8 cellular contexts compared by ENCODE assay signal in the genomic region with DNA sequence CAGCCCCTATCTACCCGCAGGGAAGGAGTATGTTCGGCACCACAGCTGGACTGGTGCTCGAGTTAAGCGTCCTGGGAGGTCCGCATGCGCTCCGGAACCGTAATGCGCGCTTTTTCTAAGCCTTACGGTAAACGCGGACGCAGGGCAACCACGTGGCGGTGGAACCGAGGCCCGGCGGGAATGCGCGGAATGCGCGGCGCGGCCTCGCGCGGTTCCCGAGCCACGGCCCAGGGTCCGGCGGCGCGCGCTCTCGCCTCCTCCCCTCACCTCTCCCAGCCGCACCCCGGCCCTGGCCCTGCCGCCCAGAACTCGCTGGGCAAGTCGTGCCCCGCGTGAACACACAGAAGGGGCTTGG. TPM values are rescaled to one million over a fixed set of nuclear protein-coding genes. Genes with fewer than 3 reads are reported as not detected.
A peak's percentile ranks its signal among the peaks of the same experiment; 100 is the strongest.
DNase-seq lines count a peak whose midpoint lies in the region; ATAC-seq and TF ChIP-seq lines count a peak whose summit lies in the region.

No MANE protein-coding gene starts in this region.

- peaks cover 11 to 20% of the 10 kb centered on the region in 2 donors for H3K4me1 ChIP-seq in esophagus (ENCODE audit: control insufficient read depth in 2 of 2, insufficient read depth in 2 of 2, low read length in 1 of 2)
- H3K4me1 ChIP-seq in aorta (ENCODE audit: control insufficient read depth in 1 of 2, insufficient read depth in 2 of 2, low read length in 2 of 2): no peaks in the 10 kb centered on the region

- DNase-seq in AG20443 (ENCODE audit: low spot score): peak; percentile 93
- DNase-seq in NCI-H524 (lab: John Stamatoyannopoulos, UW): peak; percentile 58 to 82
- DNase-seq in mesothelial cell of epicardium (ENCODE audit: low spot score in 2 of 2, unreplicated experiment in 2 of 2): peak in 1 of 2 experiments; percentile 82
- DNase-seq in aorta: peak; percentile 79 to 93
- DNase-seq in NCI-H1105 (lab: John Stamatoyannopoulos, UW): no peak
- DNase-seq in NK-92 treated with Interleukin-12 subunit alpha and Interleukin-12 subunit beta, amount 100 ng/mL, for 24 hours (lab: John Stamatoyannopoulos, UW): no peak

- peak overlapping the region; percentile 56 for H3K4me3 Mint-ChIP-seq in mesothelial cell of epicardium

- no peaks in the 10 kb centered on the region for H3K27me3 ChIP-seq in esophagus (ENCODE audit: control insufficient read depth in 1 of 2, insufficient read depth in 2 of 2, low read length in 2 of 2)
- peaks cover 0 to 2% of the 10 kb centered on the region in 2 donors for H3K27me3 ChIP-seq in aorta (ENCODE audit: control insufficient read depth in 1 of 2, insufficient read depth in 2 of 2, low read length in 1 of 2)

- no peak for TF ChIP-seq CTCF in mesothelial cell of epicardium (IDR thresholded peaks at IDR 0.05; ENCODE audit: unreplicated experiment)

- H3K27ac Mint-ChIP-seq in mesothelial cell of epicardium: peak overlapping the region; percentile 47

- peak overlapping the region; percentile 43 to 54 for H3K4me3 ChIP-seq in esophagus (ENCODE audit: low read depth in 1 of 2, low read length in 2 of 2)
- H3K4me3 ChIP-seq in aorta (ENCODE audit: low read length in 2 of 2): no peak overlapping the region

- 3% methylated on average over 43 of the region's 43 CpGs for WGBS in esophagus, 2 donors
- 1% methylated on average over 36 to 43 of the region's 43 CpGs for WGBS in aorta, 2 donors

- peaks cover 42% of the 10 kb centered on the region for H3K4me1 Mint-ChIP-seq in mesothelial cell of epicardium

- intact Hi-C loops in aorta (cut with DNase I): loop anchor here in 1 of 2 donors (5.0 kb wide), 1 partner anchor 139 kb away; no protein-coding TSS in a partner anchor

- H3K36me3 ChIP-seq in esophagus (ENCODE audit: control insufficient read depth in 2 of 2, insufficient read depth in 2 of 2, low read length in 1 of 2) (no peaks in the 10 kb centered on the region), aorta (ENCODE audit: control insufficient read depth in 1 of 2, insufficient read depth in 2 of 2, low read length in 1 of 2) (no peaks in the 10 kb centered on the region)

- H3K9me3 ChIP-seq in esophagus (ENCODE audit: control insufficient read depth in 2 of 2, insufficient read depth in 1 of 2, low read depth in 1 of 2, low read length in 1 of 2) (no peaks in the 10 kb centered on the region), aorta (ENCODE audit: control insufficient read depth, low read length) (no peaks in the 10 kb centered on the region)

- peak overlapping the region; percentile 45 to 84 for H3K27ac ChIP-seq in esophagus (ENCODE audit: low read depth in 2 of 2, low read length in 1 of 2)
- peak overlapping the region in 1 of 2 donors; percentile 16 for H3K27ac ChIP-seq in aorta (ENCODE audit: low read depth in 1 of 2, low read length in 2 of 2)

- ATAC-seq in aorta (ENCODE audit: low FRiP score) (peak; percentile 75), HG02981 (IDR thresholded peaks at IDR 0.05; ENCODE audit: unreplicated experiment) (no peak)

- H3K9me3 Mint-ChIP-seq in mesothelial cell of epicardium: no peaks in the 10 kb centered on the region

- H3K27me3 Mint-ChIP-seq in mesothelial cell of epicardium (ENCODE audit: low read depth): peaks cover 20% of the 10 kb centered on the region

- H3K36me3 Mint-ChIP-seq in mesothelial cell of epicardium: no peaks in the 10 kb centered on the region

RNA-seq across cellular contexts. Expression of a gene that starts 4.5 kb away (rescaled TPM):
- polyA plus RNA-seq in esophagus: 10 to 100 TPM; 45.1 to 48.5 TPM
- 215 to 224 TPM (median 217 TPM) in 3 replicates for total RNA-seq in mesothelial cell of epicardium
- 100 to 1,000 TPM in 1 of 2 donors, 10 to 100 TPM in 1; 77.6 to 102 TPM for total RNA-seq in aorta
- 10 to 100 TPM; 20.9 to 64.9 TPM for polyA plus RNA-seq in aorta

RNA-seq across cellular contexts. Expression of a gene that starts 38.7 kb away (rescaled TPM):
- polyA plus RNA-seq in esophagus (10 to 100 TPM; 15.0 to 22.9 TPM), aorta (10 to 100 TPM in 1 of 2 donors, 1 to 10 TPM in 1; 4.6 to 32.6 TPM)
- total RNA-seq in mesothelial cell of epicardium (30.0 to 35.8 TPM (median 31.6 TPM) in 3 replicates), aorta (10 to 100 TPM; 20.7 to 34.5 TPM)

Comparison
In these comparisons a context has a peak if more than half of its experiments do, and no peak if none do; other contexts are left out.
1. DNase-seq: peak in AG20443 (single experiment), NCI-H524 (2 of 2) and aorta (2 of 2); none in NCI-H1105 (single experiment) and NK-92 treated with Interleukin-12 subunit alpha and Interleukin-12 subunit beta, amount 100 ng/mL, for 24 hours (single experiment).
2. H3K4me3 ChIP-seq: peak in esophagus (2 of 2); none in aorta (0 of 2).